In the genomic region with DNA sequence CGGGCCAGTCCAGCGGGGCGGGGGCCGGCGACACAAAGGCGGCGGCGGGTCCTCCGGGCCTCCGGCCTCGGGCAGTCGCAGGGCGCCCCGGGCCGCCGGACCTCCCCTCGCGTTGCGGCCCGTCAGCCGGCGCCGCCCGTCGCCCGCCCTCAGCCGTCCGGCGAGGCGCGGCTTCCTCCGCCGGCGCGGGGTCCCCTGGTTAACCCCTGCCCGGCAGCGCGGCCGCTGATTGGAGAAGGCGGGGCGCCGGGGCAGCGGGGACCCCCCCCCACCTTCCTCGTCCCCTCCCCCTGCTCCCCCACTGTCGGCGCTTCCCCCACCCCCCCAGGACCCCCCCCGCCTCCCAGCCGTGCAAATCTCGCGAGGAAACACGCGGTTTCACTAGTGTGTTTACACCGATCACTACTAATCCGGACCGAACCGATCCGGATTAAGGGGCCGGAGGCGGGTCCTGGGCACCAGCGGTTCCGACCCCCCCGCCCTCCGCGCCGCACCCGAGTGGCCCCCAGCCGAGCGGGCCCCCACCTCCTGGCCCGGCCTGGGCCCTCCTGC, we compare ENCODE assay signal across 8 cellular contexts. TPM values are rescaled to one million over a fixed set of nuclear protein-coding genes. Genes with fewer than 3 reads are reported as not detected.
DNase-seq lines count a peak whose midpoint lies in the region; ATAC-seq and TF ChIP-seq lines count a peak whose summit lies in the region.
"Not testable (repeated sequence)": the region's sequence is repeated elsewhere in the genome, so short reads cannot be mapped to it uniquely, and the experiment has no call there.

A gene (plus strand): TSS at position 402 of the 552 bp plus-strand sequence. CDS start 2,301 bp downstream, outside the sequence.

- peaks cover 0 to 30% of the 10 kb centered on the region in 2 donors for H3K4me1 ChIP-seq in right atrium auricular region
- H3K4me1 ChIP-seq in prostate gland (replicated peaks): not testable (repeated sequence)
- H3K4me1 ChIP-seq in upper lobe of left lung: peaks cover 14 to 35% (median 22%) of the 10 kb centered on the region in 4 donors

- H3K27ac ChIP-seq in right atrium auricular region: peak within 1 kb of the TSS; percentile 86 to 96
- H3K27ac ChIP-seq in prostate gland: peak within 1 kb of the TSS; percentile 94 to 96
- peak within 1 kb of the TSS; percentile 93 to 99 (median 95) for H3K27ac ChIP-seq in upper lobe of left lung

- not testable (repeated sequence) for H3K9me3 ChIP-seq in right atrium auricular region, prostate gland, upper lobe of left lung

- not testable (repeated sequence) for TF ChIP-seq EP300 in upper lobe of left lung (IDR thresholded peaks at IDR 0.05)

- ATAC-seq in HG02870 (IDR thresholded peaks at IDR 0.05; ENCODE audit: unreplicated experiment) (peak; percentile 62), upper lobe of left lung (ENCODE audit: low FRiP score in 2 of 2) (peak; percentile 91)

- TF ChIP-seq POLR2A in GM15510 (IDR thresholded peaks at IDR 0.05; ENCODE audit: borderline replicate concordance, extremely low read depth, insufficient read length) (peak; percentile 80), upper lobe of left lung (IDR thresholded peaks at IDR 0.05) (peak in 2 of 4 donors; percentile 31 to 59)
- TF ChIP-seq POLR2A in prostate gland (IDR thresholded peaks at IDR 0.05): not testable (repeated sequence)

- intact Hi-C loops in prostate gland (cut with DNase I): not testable (repeated sequence)

- H3K27me3 ChIP-seq in right atrium auricular region; prostate gland (replicated peaks; ENCODE audit: insufficient read depth); upper lobe of left lung: not testable (repeated sequence)

- not testable (repeated sequence) for TF ChIP-seq CTCF in right atrium auricular region (IDR thresholded peaks at IDR 0.05); prostate gland (IDR thresholded peaks at IDR 0.05); upper lobe of left lung (IDR thresholded peaks at IDR 0.05)

- H3K36me3 ChIP-seq in right atrium auricular region, prostate gland, upper lobe of left lung: not testable (repeated sequence)

- DNase-seq in NCI-H1694 treated with DMSO at 0.1 percent for 48 hours (lab: John Stamatoyannopoulos, UW) (peak; percentile 60), T1000 (lab: John Stamatoyannopoulos, UW) (peak; percentile 93), anterior cingulate cortex (lab: John Stamatoyannopoulos, UW) (peak in 49 of 58 donors; percentile 18 to 79 (median 60)), right atrium auricular region (ENCODE audit: low spot score) (peak; percentile 75), prostate gland (ENCODE audit: low spot score) (peak; percentile 66), upper lobe of left lung (peak; percentile 79 to 95)

- H3K4me3 ChIP-seq in right atrium auricular region: peak within 1 kb of the TSS; percentile 81 to 95
- H3K4me3 ChIP-seq in prostate gland: peak within 1 kb of the TSS; percentile 81 to 89
- H3K4me3 ChIP-seq in upper lobe of left lung: peak within 1 kb of the TSS; percentile 69 to 88 (median 80)

- 0% methylated on average over 25 of the region's 69 CpGs for WGBS in prostate gland
- WGBS in upper lobe of left lung, 2 donors: 0 to 1% methylated on average over 23 to 24 of the region's 69 CpGs

RNA-seq across cellular contexts. Expression of the gene that starts here (rescaled TPM):
- total RNA-seq in right atrium auricular region: 10 to 100 TPM; 22.3 to 28.3 TPM
- 10 to 100 TPM; 24.1 to 47.6 TPM for total RNA-seq in prostate gland
- total RNA-seq in upper lobe of left lung: 10 to 100 TPM; 36.6 to 57.6 (median 44.9) TPM

Comparison
In these comparisons a context has a peak if more than half of its experiments do, and no peak if none do; other contexts are left out.
1. Peak in every context shown above with its lines: DNase-seq, ATAC-seq, H3K4me3 ChIP-seq and H3K27ac ChIP-seq.